20 cellular contexts compared by ENCODE assay signal in the genomic region with DNA sequence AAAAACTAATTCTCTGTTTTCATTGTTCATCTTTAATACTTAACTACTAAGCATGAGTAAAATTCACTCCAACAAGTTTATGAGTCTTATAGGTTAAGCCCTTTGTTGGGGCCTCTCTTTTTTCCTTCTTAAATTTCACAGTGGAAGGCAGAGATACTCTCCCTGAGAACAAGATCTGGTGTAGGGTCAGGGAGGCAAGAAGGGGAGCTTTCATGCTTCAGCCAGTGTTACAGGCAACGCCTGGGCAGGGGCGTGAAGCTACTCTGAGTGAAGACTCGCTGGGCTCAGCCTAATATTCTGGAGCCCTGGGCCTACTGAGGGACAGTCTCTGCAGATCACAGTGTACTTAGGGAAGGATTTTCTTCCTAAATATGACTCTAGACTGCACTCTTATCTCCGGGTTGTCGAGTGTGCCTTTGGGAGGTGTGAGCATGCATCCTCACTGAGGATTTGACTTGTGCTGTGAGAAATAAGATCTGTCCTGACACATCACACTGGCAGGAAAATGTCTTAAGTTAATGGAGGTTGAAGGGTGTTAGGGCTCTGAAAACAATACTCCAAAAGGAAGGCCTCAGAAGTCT.
"Had no signal": no experiment of that assay in that cellular context is flagged by ENCODE, and none has a peak within 500 bp of the region (broad histone marks: within the 10 kb centered on the region; RNA-seq: fewer than 3 reads in every experiment).

No MANE protein-coding gene starts in this region.

- H3K9me3 ChIP-seq: mucosa of descending colon, pancreas, sigmoid colon, thoracic aorta, transverse colon had no signal

- FAIRE-seq: pancreas had no signal

- H3K4me3 ChIP-seq: dorsolateral prefrontal cortex, heart right ventricle, mucosa of descending colon, pancreas, sigmoid colon, skin epidermis, stomach, thoracic aorta, transverse colon had no signal

- ATAC-seq: mucosa of descending colon; naive thymus-derived CD8-positive, alpha-beta T cell; pancreas had no signal

- H3K36me3 ChIP-seq: heart right ventricle, pancreas, sigmoid colon, stomach, thoracic aorta, transverse colon had no signal

- DNase-seq: cortex of kidney; dorsolateral prefrontal cortex; effector CD8-positive, alpha-beta T cell; foreskin melanocyte; heart right ventricle; islet precursor cell; mammary epithelial cell; mucosa of descending colon; naive thymus-derived CD8-positive, alpha-beta T cell; occipital lobe; pancreas; sigmoid colon; stimulated activated CD4-positive, alpha-beta T cell treated with anti-CD3 and anti-CD28 coated beads, Interleukin-2, amount 100 ng/mL, for 24 hours; stimulated activated CD4-positive, alpha-beta T cell treated with anti-CD3 and anti-CD28 coated beads, Interleukin-4, amount 100 ng/mL, for 4 hours; stimulated activated naive CD4-positive, alpha-beta T cell; stomach; substantia nigra; transverse colon had no signal

- H3K27ac ChIP-seq: dorsolateral prefrontal cortex, pancreas, sigmoid colon, skin epidermis, stomach, thoracic aorta, transverse colon had no signal

- H3K27me3 ChIP-seq: dorsolateral prefrontal cortex, pancreas, sigmoid colon, transverse colon had no signal

- H3K4me1 ChIP-seq: pancreas, transverse colon had no signal
